ENCODE assay signal across 20 cellular contexts in the genomic region with DNA sequence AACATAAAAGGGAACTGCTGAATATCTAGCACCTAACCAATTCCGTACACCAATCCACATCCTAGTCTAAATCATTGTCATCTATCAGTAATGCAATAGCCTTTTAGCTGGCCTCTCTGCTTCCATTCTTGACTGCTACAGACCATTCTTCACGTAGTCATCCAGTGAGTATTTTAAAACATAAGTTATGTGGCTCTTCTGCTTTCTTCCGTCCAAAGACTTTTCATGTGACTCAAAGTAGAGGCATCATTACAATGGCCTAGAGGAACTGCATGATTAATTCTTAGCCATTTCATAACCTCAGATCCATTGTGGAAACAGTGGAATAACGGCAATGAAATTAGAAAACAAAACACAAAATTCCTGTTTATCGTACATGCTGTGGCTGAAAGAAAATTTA.
DNase-seq lines count a peak whose midpoint lies in the region; ATAC-seq and TF ChIP-seq lines count a peak whose summit lies in the region.
"Had no signal": no experiment of that assay in that cellular context is flagged by ENCODE, and none has a peak within 500 bp of the region (broad histone marks: within the 10 kb centered on the region; RNA-seq: fewer than 3 reads in every experiment).

No MANE protein-coding gene starts in this region.

- no peaks in the 10 kb centered on the region for H3K27me3 Mint-ChIP-seq in type B pancreatic cell
- H3K27me3 Mint-ChIP-seq: activated CD8-positive, alpha-beta memory T cell treated with anti-CD3 and anti-CD28 coated beads, Interleukin-2, amount 10 ng/mL, durations not matched to agents 7 days and 5 days; CD4-positive, alpha-beta memory T cell had no signal

- no peak overlapping the region for H3K4me3 ChIP-seq in adipocyte (ENCODE audit: low read length)
- no peak overlapping the region for H3K4me3 ChIP-seq in fibroblast of the aortic adventitia (ENCODE audit: low read depth, low read length)
- H3K4me3 ChIP-seq in mucosa of descending colon, result no peak overlapping the region
- H3K4me3 ChIP-seq: neural progenitor cell, right atrium auricular region had no signal

- H3K27ac Mint-ChIP-seq in type B pancreatic cell, result peak overlapping the region; percentile 15
- H3K27ac Mint-ChIP-seq: activated CD8-positive, alpha-beta memory T cell treated with anti-CD3 and anti-CD28 coated beads, Interleukin-2, amount 10 ng/mL, durations not matched to agents 7 days and 5 days; CD4-positive, alpha-beta memory T cell; neural progenitor cell had no signal

- H3K9ac ChIP-seq in adipocyte (ENCODE audit: low read length), result no peak overlapping the region
- H3K9ac ChIP-seq: neural progenitor cell had no signal

- intact Hi-C loops in mucosa of descending colon (cut with DNase I, micrococcal nuclease), result no loop called here

- H3K36me3 ChIP-seq in adipocyte (ENCODE audit: control insufficient read depth, insufficient read depth, low read length, severe bottlenecking) (no peaks in the 10 kb centered on the region), mucosa of descending colon (ENCODE audit: low read depth) (no peaks in the 10 kb centered on the region)
- H3K36me3 ChIP-seq: neural progenitor cell, right atrium auricular region had no signal

- H3K36me3 Mint-ChIP-seq in type B pancreatic cell, result no peaks in the 10 kb centered on the region
- H3K36me3 Mint-ChIP-seq: CD4-positive, alpha-beta memory T cell; neural progenitor cell had no signal

- ATAC-seq in mucosa of descending colon, result no peak
- ATAC-seq: activated CD8-positive, alpha-beta memory T cell treated with anti-CD3 and anti-CD28 coated beads, Interleukin-2, amount 10 ng/mL, durations not matched to agents 7 days and 5 days had no signal

- H3K4me3 Mint-ChIP-seq in type B pancreatic cell, result peak overlapping the region; percentile 11
- H3K4me3 Mint-ChIP-seq: activated CD8-positive, alpha-beta memory T cell treated with anti-CD3 and anti-CD28 coated beads, Interleukin-2, amount 10 ng/mL, durations not matched to agents 7 days and 5 days; CD4-positive, alpha-beta memory T cell; neural progenitor cell had no signal

- H3K9me3 ChIP-seq in adipocyte (ENCODE audit: control insufficient read depth, low read length) (no peaks in the 10 kb centered on the region), mucosa of descending colon (no peaks in the 10 kb centered on the region)
- H3K9me3 ChIP-seq: right atrium auricular region had no signal

- DNase-seq in HCEC 1CT (peak; percentile 88), adipocyte (ENCODE audit: low read depth) (peak; percentile 61), fibroblast of the aortic adventitia (ENCODE audit: low read depth) (peak; percentile 69), type B pancreatic cell (ENCODE audit: extremely low spot score, unreplicated experiment) (no peak), inferior parietal cortex (ENCODE audit: extremely low spot score) (no peak), mucosa of descending colon (no peak), GM20000 (ENCODE audit: low spot score) (no peak)
- DNase-seq: activated CD4-positive, CD25-positive, alpha-beta regulatory T cell treated with anti-CD3 and anti-CD28 coated beads, Interleukin-2, amount 50 U/mL, for 72 hours; activated CD8-positive, alpha-beta memory T cell treated with anti-CD3 and anti-CD28 coated beads, Interleukin-2, amount 10 ng/mL, durations not matched to agents 7 days and 5 days; activated gamma-delta T cell treated with Interleukin-2 at 50 U/mL for 16 hours; CD4-positive, alpha-beta memory T cell; DMS79; effector CD4-positive, alpha-beta T cell; mesendoderm; NCI-H1092; NCI-H82; RPMI8226; stimulated activated CD4-positive, alpha-beta T cell treated with anti-CD3 and anti-CD28 coated beads, Interleukin-2, amount 100 ng/mL, for 48 hours had no signal

- no peaks in the 10 kb centered on the region for H3K27me3 ChIP-seq in adipocyte (replicated peaks; ENCODE audit: control insufficient read depth, insufficient read depth, low read length)
- H3K27me3 ChIP-seq: neural progenitor cell, right atrium auricular region had no signal

- peaks cover 12% of the 10 kb centered on the region for H3K4me1 Mint-ChIP-seq in type B pancreatic cell (ENCODE audit: unreplicated experiment)

- H3K4me1 ChIP-seq in adipocyte (ENCODE audit: control insufficient read depth, insufficient read depth, low read length) (peaks cover 6% of the 10 kb centered on the region), mucosa of descending colon (ENCODE audit: low read depth) (no peaks in the 10 kb centered on the region)
- H3K4me1 ChIP-seq: neural progenitor cell, right atrium auricular region had no signal

- TF ChIP-seq CTCF in fibroblast of the aortic adventitia (IDR thresholded peaks at IDR 0.05; ENCODE audit: insufficient read depth, low read length), result no peak
- TF ChIP-seq CTCF in type B pancreatic cell (conservative IDR thresholded peaks at IDR 0.05), result no peak
- TF ChIP-seq CTCF in mucosa of descending colon (IDR thresholded peaks at IDR 0.05), result no peak
- no peak for TF ChIP-seq CTCF in GM20000 (IDR thresholded peaks at IDR 0.05; ENCODE audit: extremely low read depth, missing control alignments)

- H3K9me3 Mint-ChIP-seq in type B pancreatic cell, result no peaks in the 10 kb centered on the region

Comparison
In these comparisons a context has a peak if more than half of its experiments do, and no peak if none do; other contexts are left out.
1. DNase-seq: peak in HCEC 1CT (single experiment), adipocyte (single experiment) and fibroblast of the aortic adventitia (single experiment); none in type B pancreatic cell (single experiment), inferior parietal cortex (single experiment), mucosa of descending colon (0 of 3) and GM20000 (single experiment).